11 cellular contexts compared by ENCODE assay signal in genomic region chr1:152917794-152918193, GRCh38. TPM values are rescaled to one million over a fixed set of nuclear protein-coding genes. Genes with fewer than 3 reads are reported as not detected.
DNase-seq lines count a peak whose midpoint lies in the region; ATAC-seq and TF ChIP-seq lines count a peak whose summit lies in the region.
"Had no signal": no experiment of that assay in that cellular context is flagged by ENCODE, and none has a peak within 500 bp of the region (broad histone marks: within the 10 kb centered on the region; RNA-seq: fewer than 3 reads in every experiment).

No MANE protein-coding gene starts in this region.

- no peak for ATAC-seq in stimulated activated naive B cell treated with anti-CD40 and anti-IgM and Interleukin-4, amounts not matched to agents 10 μg/mL and 1 μg/mL and 100 μg/mL, for 72 hours (replicated peaks)
- no peak for ATAC-seq in HG03520 (IDR thresholded peaks at IDR 0.05; ENCODE audit: unreplicated experiment)
- ATAC-seq in heart right ventricle: no peak
- ATAC-seq: activated T-helper 17 cell treated with anti-CD3 and anti-CD28 coated beads, Interleukin-2, amount 50 U/mL, for 72 hours; T-helper 17 cell had no signal

- WGBS in adrenal gland, 4 donors: 10 to 18% (median 13%) methylated on average over 3 of the region's 3 CpGs
- 6 to 16% methylated on average over 3 of the region's 3 CpGs for WGBS in heart right ventricle, 2 donors

- H3K27me3 Mint-ChIP-seq in stimulated activated naive B cell treated with anti-CD40 and anti-IgM and Interleukin-4, amounts not matched to agents 10 μg/mL and 1 μg/mL and 100 μg/mL, for 72 hours: peaks cover 8 to 22% of the 10 kb centered on the region in 2 donors
- peaks cover 21% of the 10 kb centered on the region for H3K27me3 Mint-ChIP-seq in activated CD4-positive, alpha-beta memory T cell treated with anti-CD3 and anti-CD28 coated beads for 36 hours

- POLR2A ChIA-PET in activated CD4-positive, alpha-beta memory T cell treated with anti-CD3 and anti-CD28 coated beads for 36 hours (lab: Charles Lee): no interaction called here

- H3K4me1 Mint-ChIP-seq in stimulated activated naive B cell treated with anti-CD40 and anti-IgM and Interleukin-4, amounts not matched to agents 10 μg/mL and 1 μg/mL and 100 μg/mL, for 72 hours: no peaks in the 10 kb centered on the region
- H3K4me1 Mint-ChIP-seq in activated CD4-positive, alpha-beta memory T cell treated with anti-CD3 and anti-CD28 coated beads for 36 hours (ENCODE audit: low read depth): no peaks in the 10 kb centered on the region
- H3K4me1 Mint-ChIP-seq: activated T-helper 17 cell treated with anti-CD3 and anti-CD28 coated beads, Interleukin-2, amount 50 U/mL, for 72 hours; memory B cell had no signal

- no peak overlapping the region for H3K27ac ChIP-seq in adrenal gland
- no peak overlapping the region for H3K27ac ChIP-seq in heart right ventricle

- H3K36me3 ChIP-seq in adrenal gland (replicated peaks in 1 of 2) (no peaks in the 10 kb centered on the region), heart right ventricle (no peaks in the 10 kb centered on the region)

- intact Hi-C loops in adrenal gland (cut with DNase I): loop anchor here in 1 of 2 donors (5.0 kb wide), 1 partner anchor 305 kb away; no protein-coding TSS in a partner anchor
- intact Hi-C loops in activated CD4-positive, alpha-beta memory T cell treated with anti-CD3 and anti-CD28 coated beads for 36 hours (cut with micrococcal nuclease): no loop called here
- intact Hi-C loops in heart right ventricle (cut with DNase I): no loop called here

- H3K27ac Mint-ChIP-seq in stimulated activated naive B cell treated with anti-CD40 and anti-IgM and Interleukin-4, amounts not matched to agents 10 μg/mL and 1 μg/mL and 100 μg/mL, for 72 hours: no peak overlapping the region
- no peak overlapping the region for H3K27ac Mint-ChIP-seq in activated CD4-positive, alpha-beta memory T cell treated with anti-CD3 and anti-CD28 coated beads for 36 hours
- H3K27ac Mint-ChIP-seq: activated T-helper 17 cell treated with anti-CD3 and anti-CD28 coated beads, Interleukin-2, amount 50 U/mL, for 72 hours; memory B cell; T-helper 17 cell had no signal

- peak; percentile 58 for TF ChIP-seq RAD21 in Ishikawa (IDR thresholded peaks at IDR 0.05; ENCODE audit: low read depth)

- no peaks in the 10 kb centered on the region for H3K27me3 ChIP-seq in adrenal gland
- peaks cover 0 to 4% (median 0%) of the 10 kb centered on the region in 7 donors for H3K27me3 ChIP-seq in heart right ventricle

- H3K4me1 ChIP-seq in adrenal gland (replicated peaks in 1 of 2) (no peaks in the 10 kb centered on the region), heart right ventricle (no peaks in the 10 kb centered on the region)

- no peak for TF ChIP-seq POLR2A in adrenal gland (IDR thresholded peaks at IDR 0.05)

- H3K36me3 Mint-ChIP-seq in stimulated activated naive B cell treated with anti-CD40 and anti-IgM and Interleukin-4, amounts not matched to agents 10 μg/mL and 1 μg/mL and 100 μg/mL, for 72 hours: no peaks in the 10 kb centered on the region
- no peaks in the 10 kb centered on the region for H3K36me3 Mint-ChIP-seq in activated CD4-positive, alpha-beta memory T cell treated with anti-CD3 and anti-CD28 coated beads for 36 hours

- CTCF ChIA-PET in activated CD4-positive, alpha-beta memory T cell treated with anti-CD3 and anti-CD28 coated beads for 36 hours (lab: Charles Lee): interaction anchor here (0.7 kb wide), 1 partner anchor 316 kb away, joined by 3 read pairs; no protein-coding TSS in a partner anchor

- DNase-seq in EH (ENCODE audit: low read depth) (peak; percentile 40), adrenal gland (peak in 5 of 7 donors; percentile 16 to 34 (median 24)), medulla oblongata (ENCODE audit: extremely low spot score) (peak; percentile 52), heart right ventricle (no peak)
- no peak for DNase-seq in stimulated activated naive B cell treated with anti-CD40 and anti-IgM and Interleukin-4, amounts not matched to agents 10 μg/mL and 1 μg/mL and 100 μg/mL, for 72 hours
- no peak for DNase-seq in activated CD4-positive, alpha-beta memory T cell treated with anti-CD3 and anti-CD28 coated beads for 36 hours
- DNase-seq: T-helper 17 cell had no signal

- peak in 4 of 6 experiments; percentile 36 to 52 (median 41) for TF ChIP-seq CTCF in adrenal gland (IDR thresholded peaks at IDR 0.05)
- no peak for TF ChIP-seq CTCF in heart right ventricle (IDR thresholded peaks at IDR 0.05)

- H3K9me3 Mint-ChIP-seq in stimulated activated naive B cell treated with anti-CD40 and anti-IgM and Interleukin-4, amounts not matched to agents 10 μg/mL and 1 μg/mL and 100 μg/mL, for 72 hours: peaks cover 3% of the 10 kb centered on the region in 2 donors
- H3K9me3 Mint-ChIP-seq in activated CD4-positive, alpha-beta memory T cell treated with anti-CD3 and anti-CD28 coated beads for 36 hours: no peaks in the 10 kb centered on the region
- H3K9me3 Mint-ChIP-seq: activated T-helper 17 cell treated with anti-CD3 and anti-CD28 coated beads, Interleukin-2, amount 50 U/mL, for 72 hours had no signal

- H3K4me3 Mint-ChIP-seq in stimulated activated naive B cell treated with anti-CD40 and anti-IgM and Interleukin-4, amounts not matched to agents 10 μg/mL and 1 μg/mL and 100 μg/mL, for 72 hours: no peak overlapping the region
- H3K4me3 Mint-ChIP-seq in activated CD4-positive, alpha-beta memory T cell treated with anti-CD3 and anti-CD28 coated beads for 36 hours: no peak overlapping the region
- H3K4me3 Mint-ChIP-seq: activated T-helper 17 cell treated with anti-CD3 and anti-CD28 coated beads, Interleukin-2, amount 50 U/mL, for 72 hours; memory B cell; T-helper 17 cell had no signal

- no peaks in the 10 kb centered on the region for H3K9me3 ChIP-seq in adrenal gland (replicated peaks in 1 of 3)
- peaks cover 0 to 10% (median 0%) of the 10 kb centered on the region in 11 donors for H3K9me3 ChIP-seq in heart right ventricle

- H3K4me3 ChIP-seq in adrenal gland (no peak overlapping the region), heart right ventricle (no peak overlapping the region)

- TF ChIP-seq EP300 in Ishikawa (IDR thresholded peaks at IDR 0.05; ENCODE audit: borderline replicate concordance): no peak

TF ChIP-seq in Ishikawa, 13 proteins besides CTCF, POLR2A, EP300 and RAD21:
- TF ChIP-seq YY1 (IDR thresholded peaks at IDR 0.05; ENCODE audit: low read depth) (no peak), NFIC (IDR thresholded peaks at IDR 0.05) (no peak), MAX (IDR thresholded peaks at IDR 0.05) (no peak), TAF1 (IDR thresholded peaks at IDR 0.05; ENCODE audit: low read depth) (no peak), REST (IDR thresholded peaks at IDR 0.05; ENCODE audit: low read depth) (no peak), EGR1 (IDR thresholded peaks at IDR 0.05) (no peak), TCF12 (IDR thresholded peaks at IDR 0.05; ENCODE audit: low read depth) (no peak), CEBPB (IDR thresholded peaks at IDR 0.05) (no peak)

RNA-seq across cellular contexts. Expression of gene IVL, which starts 9.4 kb away (rescaled TPM):
- not detected for total RNA-seq in adrenal gland
- under 1 TPM in 2 of 3 donors, not detected in 1; 0.16 to 0.30 TPM for polyA plus RNA-seq in adrenal gland
- total RNA-seq in activated CD4-positive, alpha-beta memory T cell treated with anti-CD3 and anti-CD28 coated beads for 36 hours: not detected
- not detected for total RNA-seq in heart right ventricle
- under 1 TPM in 1 of 2 donors, not detected in 1; 0.06 TPM for polyA plus RNA-seq in heart right ventricle
- total RNA-seq: activated T-helper 17 cell treated with anti-CD3 and anti-CD28 coated beads, Interleukin-2, amount 50 U/mL, for 72 hours; T-helper 17 cell had no signal

RNA-seq across cellular contexts. Expression of gene SPRR5, which starts 29.2 kb away (rescaled TPM):
- total RNA-seq in adrenal gland (not detected), heart right ventricle (not detected)
- polyA plus RNA-seq in adrenal gland (not detected), heart right ventricle (not detected)
- not detected for total RNA-seq in activated CD4-positive, alpha-beta memory T cell treated with anti-CD3 and anti-CD28 coated beads for 36 hours
- total RNA-seq: activated T-helper 17 cell treated with anti-CD3 and anti-CD28 coated beads, Interleukin-2, amount 50 U/mL, for 72 hours; T-helper 17 cell had no signal

RNA-seq across cellular contexts. Expression of gene SMCP, which starts 39.7 kb away (rescaled TPM):
- total RNA-seq in adrenal gland: not detected
- not detected for polyA plus RNA-seq in adrenal gland
- not detected for total RNA-seq in activated CD4-positive, alpha-beta memory T cell treated with anti-CD3 and anti-CD28 coated beads for 36 hours
- total RNA-seq in heart right ventricle: not detected
- not detected for polyA plus RNA-seq in heart right ventricle
- total RNA-seq: activated T-helper 17 cell treated with anti-CD3 and anti-CD28 coated beads, Interleukin-2, amount 50 U/mL, for 72 hours; T-helper 17 cell had no signal

RNA-seq across cellular contexts. Expression of gene SPRR4, which starts 52.7 kb away (rescaled TPM):
- total RNA-seq in adrenal gland (not detected), heart right ventricle (not detected)
- polyA plus RNA-seq in adrenal gland (not detected), heart right ventricle (not detected)
- total RNA-seq in activated CD4-positive, alpha-beta memory T cell treated with anti-CD3 and anti-CD28 coated beads for 36 hours: not detected
- total RNA-seq: activated T-helper 17 cell treated with anti-CD3 and anti-CD28 coated beads, Interleukin-2, amount 50 U/mL, for 72 hours; T-helper 17 cell had no signal

RNA-seq across cellular contexts. Expression of gene LCE7A, which starts 58.0 kb away (rescaled TPM):
- total RNA-seq in adrenal gland (not detected), heart right ventricle (not detected)
- polyA plus RNA-seq in adrenal gland (not detected), heart right ventricle (not detected)
- not detected for total RNA-seq in activated CD4-positive, alpha-beta memory T cell treated with anti-CD3 and anti-CD28 coated beads for 36 hours
- total RNA-seq: activated T-helper 17 cell treated with anti-CD3 and anti-CD28 coated beads, Interleukin-2, amount 50 U/mL, for 72 hours; T-helper 17 cell had no signal

Comparison
In these comparisons a context has a peak if more than half of its experiments do, and no peak if none do; other contexts are left out.
1. DNase-seq: peak in EH (single experiment), adrenal gland (5 of 7) and medulla oblongata (single experiment); none in stimulated activated naive B cell treated with anti-CD40 and anti-IgM and Interleukin-4, amounts not matched to agents 10 μg/mL and 1 μg/mL and 100 μg/mL, for 72 hours (single experiment), activated CD4-positive, alpha-beta memory T cell treated with anti-CD3 and anti-CD28 coated beads for 36 hours (single experiment) and heart right ventricle (0 of 2).
2. CTCF ChIP-seq: peak in adrenal gland (4 of 6); none in heart right ventricle (0 of 9).